ENCODE assay signal across 20 cellular contexts in the genomic region with DNA sequence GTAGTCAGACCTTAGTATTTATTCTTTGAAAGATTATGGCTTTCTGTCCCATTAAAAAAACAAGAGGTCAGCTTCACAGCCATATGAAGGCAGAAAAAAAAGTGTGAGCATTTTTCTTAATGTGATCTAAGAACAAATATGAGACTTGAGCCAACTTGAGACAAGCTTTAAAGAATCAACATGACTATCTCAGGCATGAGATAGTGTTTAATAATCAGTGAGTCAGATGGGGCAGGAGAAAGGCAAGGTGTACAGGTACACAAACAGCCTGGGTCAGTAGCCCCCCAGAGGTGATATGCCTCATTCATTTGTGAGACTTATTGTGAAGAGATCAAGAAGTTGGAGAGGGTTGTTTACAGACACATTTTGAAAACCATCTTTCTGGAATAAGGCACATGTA.
DNase-seq lines count a peak whose midpoint lies in the region; ATAC-seq and TF ChIP-seq lines count a peak whose summit lies in the region.
"Had no signal": no experiment of that assay in that cellular context is flagged by ENCODE, and none has a peak within 500 bp of the region (broad histone marks: within the 10 kb centered on the region; RNA-seq: fewer than 3 reads in every experiment).

No MANE protein-coding gene starts in this region.

- intact Hi-C loops in right lobe of liver (cut with DNase I): no loop called here

- H3K27ac ChIP-seq in H9 (ENCODE audit: insufficient read length, low read depth, low read length) (no peak overlapping the region), RWPE2 (ENCODE audit: poor library complexity, severe bottlenecking) (no peak overlapping the region), suprapubic skin (no peak overlapping the region), right lobe of liver (no peak overlapping the region)
- H3K27ac ChIP-seq: BLaER1, C4-2B had no signal

- H3K27me3 ChIP-seq in H9 (ENCODE audit: insufficient read depth, low read length) (no peaks in the 10 kb centered on the region), RWPE2 (ENCODE audit: insufficient read depth, poor library complexity, severe bottlenecking) (no peaks in the 10 kb centered on the region), suprapubic skin (no peaks in the 10 kb centered on the region), right lobe of liver (no peaks in the 10 kb centered on the region)
- H3K27me3 ChIP-seq: BLaER1 had no signal

- H2BK15ac ChIP-seq in H9 (ENCODE audit: low read depth, low read length): no peak overlapping the region

- H3K4me1 Mint-ChIP-seq in H9 (no peaks in the 10 kb centered on the region), progenitor cell of endocrine pancreas (ENCODE audit: low read depth) (peaks cover 6% of the 10 kb centered on the region)
- H3K4me1 Mint-ChIP-seq: B cell; CD8-positive, alpha-beta memory T cell had no signal

- no peaks in the 10 kb centered on the region for H3K23me2 ChIP-seq in H9 (ENCODE audit: insufficient read length, low read depth, low read length, poor library complexity, severe bottlenecking)

- no peaks in the 10 kb centered on the region for H3K79me2 ChIP-seq in H9 (ENCODE audit: insufficient read depth, low read length)

- H4K5ac ChIP-seq in H9 (ENCODE audit: insufficient read length, low read depth, low read length): no peak overlapping the region

- no peaks in the 10 kb centered on the region for H4K20me1 ChIP-seq in H9 (ENCODE audit: control insufficient read depth, insufficient read depth, insufficient read length)
- H4K20me1 ChIP-seq: BLaER1 had no signal

- ATAC-seq in RWPE2 (ENCODE audit: low read depth) (peak; percentile 67; the same call in 2 of the 3 replicates), right lobe of liver (no peak)
- ATAC-seq: HCT116 had no signal

- H3K18ac ChIP-seq in H9 (ENCODE audit: insufficient read length, low read depth, low read length): no peak overlapping the region

- H3K4me3 Mint-ChIP-seq in H9 (no peak overlapping the region), progenitor cell of endocrine pancreas (ENCODE audit: low read depth) (no peak overlapping the region)
- H3K4me3 Mint-ChIP-seq: B cell; CD4-positive, alpha-beta T cell; CD8-positive, alpha-beta memory T cell had no signal

- H3K79me1 ChIP-seq in H9 (ENCODE audit: insufficient read depth, low read depth, low read length, poor library complexity, severe bottlenecking): no peaks in the 10 kb centered on the region

- DNase-seq in H9 (no peak), RWPE2 (ENCODE audit: low spot score) (no peak), epithelial cell of esophagus (ENCODE audit: low read depth) (peak; percentile 35), progenitor cell of endocrine pancreas (ENCODE audit: low spot score, unreplicated experiment) (no peak), DMS114 treated with DMSO at 0.1 percent for 48 hours (lab: John Stamatoyannopoulos, UW; ENCODE audit: unreplicated experiment) (no peak), suprapubic skin (ENCODE audit: low spot score in 2 of 2) (no peak), right lobe of liver (no peak), globus pallidus (ENCODE audit: low spot score) (no peak)
- DNase-seq: CD4-positive, alpha-beta T cell; CD8-positive, alpha-beta memory T cell; DMS 273 treated with DMSO at 0.1 percent for 48 hours; DMS53; DMS79 treated with DMSO at 0.1 percent for 48 hours; GF-D8; GOT3; H7 had no signal

- H3K27ac Mint-ChIP-seq in H9: peak overlapping the region in 2 of 3 experiments; percentile 4 to 41; a peak in 3 of 7 replicates
- H3K27ac Mint-ChIP-seq in progenitor cell of endocrine pancreas: peak overlapping the region; percentile 0
- H3K27ac Mint-ChIP-seq: B cell; CD4-positive, alpha-beta T cell had no signal

- H2BK20ac ChIP-seq in H9 (ENCODE audit: low read depth, low read length, poor library complexity, severe bottlenecking): no peak overlapping the region

- TF ChIP-seq POLR2A in suprapubic skin (IDR thresholded peaks at IDR 0.05): no peak
- TF ChIP-seq POLR2A in right lobe of liver (IDR thresholded peaks at IDR 0.05): no peak

- H3K9me3 ChIP-seq in H9 (ENCODE audit: control insufficient read depth, low read depth, low read length): no peaks in the 10 kb centered on the region
- no peaks in the 10 kb centered on the region for H3K9me3 ChIP-seq in RWPE2 (ENCODE audit: severe bottlenecking)
- H3K9me3 ChIP-seq in suprapubic skin: no peaks in the 10 kb centered on the region
- no peaks in the 10 kb centered on the region for H3K9me3 ChIP-seq in right lobe of liver
- H3K9me3 ChIP-seq: BLaER1 had no signal

- TF ChIP-seq EP300 in suprapubic skin (IDR thresholded peaks at IDR 0.05): no peak

- H3K36me3 Mint-ChIP-seq in H9 (ENCODE audit: insufficient read depth in 1 of 3, low read depth in 3 of 3) (no peaks in the 10 kb centered on the region), progenitor cell of endocrine pancreas (ENCODE audit: insufficient read depth) (peaks cover 11% of the 10 kb centered on the region)

- H3K36me3 ChIP-seq in RWPE2 (ENCODE audit: low read depth) (0 out of 2 replicates have a peak, but pooled peaks cover 4% of the 10 kb centered on the region), suprapubic skin (peaks cover 10% of the 10 kb centered on the region), right lobe of liver (no peaks in the 10 kb centered on the region)

- H3K4me3 ChIP-seq in RWPE2 (ENCODE audit: severe bottlenecking) (no peak overlapping the region), epithelial cell of esophagus (ENCODE audit: low read length) (no peak overlapping the region), suprapubic skin (no peak overlapping the region), right lobe of liver (no peak overlapping the region)
- H3K4me3 ChIP-seq: BLaER1 had no signal

- TF ChIP-seq CTCF in H9 (conservative IDR thresholded peaks at IDR 0.05) (no peak), RWPE2 (IDR thresholded peaks at IDR 0.05; ENCODE audit: poor library complexity, severe bottlenecking) (no peak), epithelial cell of esophagus (IDR thresholded peaks at IDR 0.05; ENCODE audit: insufficient read depth, low read depth, low read length, missing control alignments) (no peak), progenitor cell of endocrine pancreas (IDR thresholded peaks at IDR 0.05; ENCODE audit: unreplicated experiment) (no peak), suprapubic skin (IDR thresholded peaks at IDR 0.05) (no peak), right lobe of liver (IDR thresholded peaks at IDR 0.05) (no peak)

- no peak overlapping the region for H4K8ac ChIP-seq in H9 (replicated peaks; ENCODE audit: insufficient read length, low read depth, low read length)

- no peaks in the 10 kb centered on the region for H3K27me3 Mint-ChIP-seq in H9 (ENCODE audit: low read depth)
- no peaks in the 10 kb centered on the region for H3K27me3 Mint-ChIP-seq in progenitor cell of endocrine pancreas
- H3K27me3 Mint-ChIP-seq: B cell; CD4-positive, alpha-beta T cell; CD8-positive, alpha-beta memory T cell had no signal

- H3K23ac ChIP-seq in H9 (ENCODE audit: insufficient read length, low read depth, low read length): no peak overlapping the region

- H3K9ac ChIP-seq in H9 (ENCODE audit: extremely low read depth, insufficient read length, low read length): no peak overlapping the region
- H3K9ac ChIP-seq: BLaER1 had no signal

- H3K14ac ChIP-seq in H9 (ENCODE audit: insufficient read depth, low read length): no peak overlapping the region

- H3K9me3 Mint-ChIP-seq in H9 (no peaks in the 10 kb centered on the region), progenitor cell of endocrine pancreas (ENCODE audit: low read depth) (peaks cover 4% of the 10 kb centered on the region)

- H2AFZ ChIP-seq in H9 (ENCODE audit: low read length): no peak overlapping the region

- no peak overlapping the region for H4K91ac ChIP-seq in H9 (ENCODE audit: insufficient read length, low read depth, low read length)

- H3T11ph ChIP-seq in H9 (ENCODE audit: low read length): no peak overlapping the region

- no peaks in the 10 kb centered on the region for H3K4me1 ChIP-seq in H9 (ENCODE audit: insufficient read depth, low read length)
- H3K4me1 ChIP-seq in RWPE2 (ENCODE audit: insufficient read depth, poor library complexity, severe bottlenecking): no peaks in the 10 kb centered on the region
- no peaks in the 10 kb centered on the region for H3K4me1 ChIP-seq in suprapubic skin
- H3K4me1 ChIP-seq in right lobe of liver: no peaks in the 10 kb centered on the region
- H3K4me1 ChIP-seq: BLaER1 had no signal

- H3K4me2 ChIP-seq in H9 (ENCODE audit: insufficient read depth, insufficient read length, low read length): no peak overlapping the region
- H3K4me2 ChIP-seq: BLaER1 had no signal

- H3K56ac ChIP-seq in H9 (ENCODE audit: insufficient read length, low read depth, low read length): no peak overlapping the region

- no peak overlapping the region for H2BK5ac ChIP-seq in H9 (ENCODE audit: insufficient read length, low read length)

- no peak overlapping the region for H3K4ac ChIP-seq in H9 (ENCODE audit: low read depth, low read length)

- H2BK120ac ChIP-seq in H9 (ENCODE audit: low read depth, low read length, poor library complexity, severe bottlenecking): no peak overlapping the region

- no peak overlapping the region for H2AK5ac ChIP-seq in H9 (ENCODE audit: insufficient read length, low read length)

- H2BK12ac ChIP-seq in H9 (ENCODE audit: insufficient read length, low read depth, low read length): no peak overlapping the region
